ENCODE assay signal across 13 cellular contexts in the genomic region with DNA sequence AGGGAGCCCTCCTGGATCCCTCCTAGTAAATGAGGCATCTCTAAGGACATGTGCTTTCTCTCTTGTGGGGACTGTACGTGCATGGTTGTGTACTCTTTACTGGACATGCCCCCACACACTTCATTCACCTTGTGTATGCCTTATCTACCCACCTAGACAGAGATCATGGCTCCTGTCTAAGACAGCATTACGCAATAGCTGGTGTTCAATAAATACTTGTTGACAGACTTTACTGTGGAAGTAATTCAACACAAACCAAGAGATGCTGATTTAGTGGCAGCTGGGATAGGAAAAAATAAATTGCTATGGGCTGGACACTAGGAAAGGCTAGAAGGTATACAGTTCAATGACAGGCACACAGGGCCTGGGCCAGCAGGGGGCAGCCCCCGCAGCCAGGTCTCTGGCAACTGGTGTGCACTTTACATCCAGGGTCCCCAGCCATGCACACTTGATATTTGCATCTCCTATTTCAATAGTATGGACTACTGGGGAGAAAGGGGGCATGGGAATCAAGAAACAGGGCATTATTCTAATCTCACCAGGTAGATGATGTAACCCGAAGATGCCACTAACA. TPM values are rescaled to one million over a fixed set of nuclear protein-coding genes. Genes with fewer than 3 reads are reported as not detected.
DNase-seq lines count a peak whose midpoint lies in the region; TF ChIP-seq lines count a peak whose summit lies in the region.
"Had no signal": no experiment of that assay in that cellular context is flagged by ENCODE, and none has a peak within 500 bp of the region (broad histone marks: within the 10 kb centered on the region; RNA-seq: fewer than 3 reads in every experiment).

No MANE protein-coding gene starts in this region.

- H3K27ac Mint-ChIP-seq in endodermal cell (no peak overlapping the region), progenitor cell of endocrine pancreas (no peak overlapping the region)
- H3K27ac Mint-ChIP-seq: IgD-negative memory B cell had no signal

- H3K4me1 Mint-ChIP-seq in endodermal cell (peaks cover 82% of the 10 kb centered on the region), progenitor cell of endocrine pancreas (ENCODE audit: low read depth) (peaks cover 61% of the 10 kb centered on the region)
- H3K4me1 Mint-ChIP-seq: IgD-negative memory B cell, naive B cell had no signal

- no peak overlapping the region for H3K9ac ChIP-seq in endodermal cell (ENCODE audit: extremely low read depth, low read length, poor library complexity, severe bottlenecking)

- H3K36me3 ChIP-seq in endodermal cell (ENCODE audit: control insufficient read depth, insufficient read depth, low read length): peaks cover 49% of the 10 kb centered on the region

- H3K4me1 ChIP-seq in endodermal cell (ENCODE audit: control insufficient read depth, insufficient read depth, low read length): peaks cover 37% of the 10 kb centered on the region

- H3K4me3 ChIP-seq in GM12864 (ENCODE audit: low read depth, low read length) (no peak overlapping the region), LNCaP clone FGC (ENCODE audit: low read depth, low read length) (no peak overlapping the region), endodermal cell (ENCODE audit: low read length) (no peak overlapping the region)

- WGBS in endodermal cell (ENCODE audit: insufficient coverage in 1 of 2, insufficient read length in 1 of 2), 2 experiments: 88 to 96% methylated on average over 3 to 4 of the region's 4 CpGs

- H3K9me3 ChIP-seq in endodermal cell (ENCODE audit: control insufficient read depth, low read length): no peaks in the 10 kb centered on the region

- H3K36me3 Mint-ChIP-seq in endodermal cell (ENCODE audit: low read depth) (peaks cover 16% of the 10 kb centered on the region), progenitor cell of endocrine pancreas (ENCODE audit: insufficient read depth) (peaks cover 2% of the 10 kb centered on the region)
- H3K36me3 Mint-ChIP-seq: IgD-negative memory B cell, naive B cell had no signal

- H3K27me3 ChIP-seq in endodermal cell (ENCODE audit: control insufficient read depth, insufficient read depth, low read length, poor library complexity, severe bottlenecking): no peaks in the 10 kb centered on the region

- H3K9me3 Mint-ChIP-seq in endodermal cell (no peaks in the 10 kb centered on the region), progenitor cell of endocrine pancreas (ENCODE audit: low read depth) (no peaks in the 10 kb centered on the region)
- H3K9me3 Mint-ChIP-seq: IgD-negative memory B cell had no signal

- H3K27me3 Mint-ChIP-seq in endodermal cell (ENCODE audit: insufficient read depth) (no peaks in the 10 kb centered on the region), progenitor cell of endocrine pancreas (no peaks in the 10 kb centered on the region)

- no peak for DNase-seq in GM12864 (ENCODE audit: low read depth)
- no peak for DNase-seq in LNCaP clone FGC (ENCODE audit: low read depth)
- DNase-seq in endodermal cell: no peak
- DNase-seq in progenitor cell of endocrine pancreas (ENCODE audit: low spot score, unreplicated experiment): no peak
- no peak for DNase-seq in effector CD4-positive, alpha-beta T cell
- no peak for DNase-seq in putamen (ENCODE audit: low spot score)
- DNase-seq in cerebellar cortex (ENCODE audit: low spot score): no peak
- DNase-seq: activated T-cell treated with anti-CD3 and anti-CD28 coated beads, Interleukin-2, amount 50 U/mL, for 1 hour; erythroblast; naive B cell; NCI-H2107; stimulated activated CD4-positive, alpha-beta T cell treated with anti-CD3 and anti-CD28 coated beads, Interleukin-12 subunit alpha, Interleukin-12 subunit beta, amount 100 ng/mL, for 4 hours had no signal

- TF ChIP-seq CTCF in GM12864 (IDR thresholded peaks at IDR 0.05; ENCODE audit: low read depth, low read length, missing control alignments) (peak; percentile 45), LNCaP clone FGC (IDR thresholded peaks at IDR 0.05; ENCODE audit: control insufficient read depth, extremely low read depth, insufficient read depth) (peak; percentile 29), endodermal cell (conservative IDR thresholded peaks at IDR 0.05) (peak; percentile 80), progenitor cell of endocrine pancreas (IDR thresholded peaks at IDR 0.05; ENCODE audit: unreplicated experiment) (peak; percentile 65)

- no peak overlapping the region for H3K27ac ChIP-seq in endodermal cell (ENCODE audit: low read depth, low read length)

- H3K4me3 Mint-ChIP-seq in endodermal cell: no peak overlapping the region
- H3K4me3 Mint-ChIP-seq in progenitor cell of endocrine pancreas (ENCODE audit: low read depth): no peak overlapping the region
- H3K4me3 Mint-ChIP-seq: IgD-negative memory B cell, naive B cell had no signal

RNA-seq across cellular contexts. Expression of a gene that starts 24.2 kb away (rescaled TPM):
- total RNA-seq in endodermal cell: 10 to 100 TPM; 24.4 to 28.0 TPM
- 6.2 TPM for polyA plus RNA-seq in endodermal cell (2013, experiment 1 of 2)
- 6.0 TPM for polyA plus RNA-seq in endodermal cell (2013, experiment 2 of 2)
- total RNA-seq in progenitor cell of endocrine pancreas: 11.8 and 14.5 TPM in 2 replicates
- polyA plus RNA-seq: IgD-negative memory B cell had no signal

Comparison
In these comparisons a context has a peak if more than half of its experiments do, and no peak if none do; other contexts are left out.
1. CTCF ChIP-seq: peak in every context shown above with its lines; median percentile 80 in endodermal cell; 65 in progenitor cell of endocrine pancreas; 45 in GM12864; 29 in LNCaP clone FGC.